ENCODE assay signal across 1 cellular context in the genomic region with DNA sequence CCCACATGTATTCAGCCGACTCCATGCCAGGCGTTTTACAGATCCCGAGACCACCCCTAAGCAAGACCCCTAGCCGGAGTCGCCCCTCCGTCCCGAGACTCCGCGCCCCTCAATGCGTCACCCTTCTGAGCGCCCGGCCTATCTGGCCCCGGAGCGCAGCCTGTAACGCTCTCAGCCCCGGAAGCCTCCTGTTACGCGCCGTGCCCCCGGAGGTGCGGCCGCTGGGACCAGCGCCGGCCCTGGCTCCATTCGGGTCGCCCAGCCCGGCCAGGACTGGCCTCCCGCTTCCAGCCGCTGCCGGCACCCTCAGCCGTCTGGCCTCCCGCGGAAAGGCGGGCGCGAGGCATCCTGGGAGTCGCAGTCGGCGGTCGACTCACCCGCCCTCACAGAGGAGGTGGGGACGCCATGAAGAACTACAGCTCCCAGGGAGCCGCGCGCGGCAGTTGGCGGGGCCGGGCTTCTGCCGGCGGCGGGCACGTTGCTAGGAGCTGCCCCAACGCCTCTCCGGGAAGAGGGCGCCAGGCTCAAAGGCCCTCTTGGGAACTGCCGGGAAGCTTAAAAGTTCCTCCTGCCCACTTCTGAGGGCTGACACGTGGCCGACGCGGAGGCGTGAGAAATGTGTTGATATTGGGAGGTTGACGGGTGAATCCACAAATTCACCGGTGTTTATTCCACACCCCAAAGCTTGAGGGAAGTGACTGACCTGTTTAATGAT.
TF ChIP-seq lines count a peak whose summit lies in the region.

A gene with protein sequence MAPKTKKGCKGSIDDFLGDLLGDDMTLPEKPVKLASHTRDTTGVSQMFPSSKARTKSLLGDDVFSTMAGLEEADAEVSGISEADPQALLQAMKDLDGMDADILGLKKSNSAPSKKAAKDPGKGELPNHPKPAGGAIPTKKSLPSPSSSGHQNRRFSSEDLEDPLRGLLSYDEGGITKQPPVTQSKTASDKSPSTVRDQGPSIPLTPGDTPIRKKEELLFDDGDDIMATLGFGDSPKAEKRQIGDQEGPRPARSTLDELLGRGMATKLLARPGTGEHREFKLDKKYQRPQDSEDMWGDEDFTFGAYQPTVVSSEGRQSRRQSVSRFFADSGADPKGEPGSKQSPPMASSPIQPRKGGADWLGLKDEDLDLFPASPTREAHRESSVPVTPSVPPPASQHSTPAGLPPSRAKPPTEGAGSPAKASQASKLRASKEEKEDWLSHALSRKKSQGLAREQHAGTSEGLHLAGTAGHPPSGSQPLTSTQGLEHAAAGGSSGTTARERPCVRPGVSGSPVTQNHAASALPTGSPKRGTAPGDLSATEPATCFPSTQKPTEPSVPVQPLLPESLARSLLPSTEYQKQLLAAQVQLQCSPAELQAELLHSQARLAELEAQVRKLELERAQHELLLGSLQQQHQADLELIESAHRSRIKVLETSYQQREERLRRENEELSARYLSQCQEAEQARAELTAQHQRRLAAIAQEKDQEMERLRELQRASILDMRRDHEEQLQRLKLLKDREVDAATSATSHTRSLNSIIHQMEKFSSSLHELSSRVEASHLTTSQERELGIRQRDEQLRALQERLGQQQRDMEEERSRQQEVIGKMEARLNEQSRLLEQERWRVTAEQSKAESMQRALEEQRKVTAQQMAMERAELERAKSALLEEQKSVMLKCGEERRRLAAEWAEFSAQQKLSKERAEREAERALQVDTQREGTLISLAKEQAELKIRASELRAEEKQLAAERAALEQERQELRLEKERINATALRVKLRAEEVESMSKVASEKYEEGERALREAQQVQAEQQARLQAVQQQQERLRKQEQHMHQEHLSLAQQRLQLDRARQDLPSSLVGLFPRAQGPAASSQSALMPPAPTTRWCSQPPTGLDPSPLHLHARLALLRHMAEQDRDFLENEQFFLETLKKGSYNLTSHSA (minus strand): TSS at position 316 of the 715 bp plus-strand sequence. CDS start 2,893 bp downstream, outside the sequence.

TF ChIP-seq in K562, 482 proteins besides CTCF, POLR2A, EP300 and RAD21 (continued from another document and continues in another):
- TF ChIP-seq, protein P1, sequence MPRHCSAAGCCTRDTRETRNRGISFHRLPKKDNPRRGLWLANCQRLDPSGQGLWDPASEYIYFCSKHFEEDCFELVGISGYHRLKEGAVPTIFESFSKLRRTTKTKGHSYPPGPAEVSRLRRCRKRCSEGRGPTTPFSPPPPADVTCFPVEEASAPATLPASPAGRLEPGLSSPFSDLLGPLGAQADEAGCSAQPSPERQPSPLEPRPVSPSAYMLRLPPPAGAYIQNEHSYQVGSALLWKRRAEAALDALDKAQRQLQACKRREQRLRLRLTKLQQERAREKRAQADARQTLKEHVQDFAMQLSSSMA (CRISPR knock-in tag; IDR thresholded peaks at IDR 0.05): 0 out of 2 replicates have a peak, but pooled peaks have one; percentile 21
- no peak for TF ChIP-seq KLF1 (tag; IDR thresholded peaks at IDR 0.05)
- TF ChIP-seq MEF2A (IDR thresholded peaks at IDR 0.05; ENCODE audit: control insufficient read depth, low read depth, low read length): no peak
- no peak for TF ChIP-seq ZNF41 (CRISPR knock-in tag; conservative IDR thresholded peaks at IDR 0.05)
- no peak for TF ChIP-seq HNRNPK (IDR thresholded peaks at IDR 0.05; ENCODE audit: low read depth, low read length, poor library complexity, severe bottlenecking)
- TF ChIP-seq MCM2 (IDR thresholded peaks at IDR 0.05; ENCODE audit: low read depth): no peak
- no peak for TF ChIP-seq HMG20B (CRISPR knock-in tag; IDR thresholded peaks at IDR 0.05)
- no peak for TF ChIP-seq XRCC5 (IDR thresholded peaks at IDR 0.05; ENCODE audit: low read depth, low read length)
- no peak for TF ChIP-seq HNRNPLL (IDR thresholded peaks at IDR 0.05; ENCODE audit: low read depth, low read length, poor library complexity, severe bottlenecking)
- TF ChIP-seq ZNF717 (CRISPR knock-in tag; IDR thresholded peaks at IDR 0.05): no peak
- TF ChIP-seq, protein P2, sequence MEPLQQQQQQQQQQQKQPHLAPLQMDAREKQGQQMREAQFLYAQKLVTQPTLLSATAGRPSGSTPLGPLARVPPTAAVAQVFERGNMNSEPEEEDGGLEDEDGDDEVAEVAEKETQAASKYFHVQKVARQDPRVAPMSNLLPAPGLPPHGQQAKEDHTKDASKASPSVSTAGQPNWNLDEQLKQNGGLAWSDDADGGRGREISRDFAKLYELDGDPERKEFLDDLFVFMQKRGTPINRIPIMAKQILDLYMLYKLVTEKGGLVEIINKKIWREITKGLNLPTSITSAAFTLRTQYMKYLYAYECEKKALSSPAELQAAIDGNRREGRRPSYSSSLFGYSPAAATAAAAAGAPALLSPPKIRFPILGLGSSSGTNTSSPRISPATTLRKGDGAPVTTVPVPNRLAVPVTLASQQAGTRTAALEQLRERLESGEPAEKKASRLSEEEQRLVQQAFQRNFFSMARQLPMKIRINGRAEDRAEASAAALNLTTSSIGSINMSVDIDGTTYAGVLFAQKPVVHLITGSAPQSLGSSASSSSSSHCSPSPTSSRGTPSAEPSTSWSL (CRISPR knock-in tag; IDR thresholded peaks at IDR 0.05; ENCODE audit: borderline replicate concordance): 0 out of 2 replicates have a peak, but pooled peaks have one; percentile 81
- peak; percentile 98 for TF ChIP-seq SUPT5H (IDR thresholded peaks at IDR 0.05)
- no peak for TF ChIP-seq TCFL5 (CRISPR knock-in tag; conservative IDR thresholded peaks at IDR 0.05)
- peak; percentile 50 for TF ChIP-seq LCOR (CRISPR knock-in tag; IDR thresholded peaks at IDR 0.05)
- TF ChIP-seq, protein P3, sequence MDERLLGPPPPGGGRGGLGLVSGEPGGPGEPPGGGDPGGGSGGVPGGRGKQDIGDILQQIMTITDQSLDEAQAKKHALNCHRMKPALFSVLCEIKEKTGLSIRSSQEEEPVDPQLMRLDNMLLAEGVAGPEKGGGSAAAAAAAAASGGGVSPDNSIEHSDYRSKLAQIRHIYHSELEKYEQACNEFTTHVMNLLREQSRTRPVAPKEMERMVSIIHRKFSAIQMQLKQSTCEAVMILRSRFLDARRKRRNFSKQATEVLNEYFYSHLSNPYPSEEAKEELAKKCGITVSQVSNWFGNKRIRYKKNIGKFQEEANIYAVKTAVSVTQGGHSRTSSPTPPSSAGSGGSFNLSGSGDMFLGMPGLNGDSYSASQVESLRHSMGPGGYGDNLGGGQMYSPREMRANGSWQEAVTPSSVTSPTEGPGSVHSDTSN (CRISPR knock-in tag; IDR thresholded peaks at IDR 0.05; ENCODE audit: low read depth): no peak
- TF ChIP-seq, protein P3 (tag; conservative IDR thresholded peaks at IDR 0.05; ENCODE audit: low read depth): no peak
- peak; percentile 80 for TF ChIP-seq CCNT2 (IDR thresholded peaks at IDR 0.05; ENCODE audit: borderline replicate concordance, extremely low read depth, insufficient read length, low read depth, low read length)
- no peak for TF ChIP-seq ARID1B (IDR thresholded peaks at IDR 0.05)
- TF ChIP-seq, protein P4, sequence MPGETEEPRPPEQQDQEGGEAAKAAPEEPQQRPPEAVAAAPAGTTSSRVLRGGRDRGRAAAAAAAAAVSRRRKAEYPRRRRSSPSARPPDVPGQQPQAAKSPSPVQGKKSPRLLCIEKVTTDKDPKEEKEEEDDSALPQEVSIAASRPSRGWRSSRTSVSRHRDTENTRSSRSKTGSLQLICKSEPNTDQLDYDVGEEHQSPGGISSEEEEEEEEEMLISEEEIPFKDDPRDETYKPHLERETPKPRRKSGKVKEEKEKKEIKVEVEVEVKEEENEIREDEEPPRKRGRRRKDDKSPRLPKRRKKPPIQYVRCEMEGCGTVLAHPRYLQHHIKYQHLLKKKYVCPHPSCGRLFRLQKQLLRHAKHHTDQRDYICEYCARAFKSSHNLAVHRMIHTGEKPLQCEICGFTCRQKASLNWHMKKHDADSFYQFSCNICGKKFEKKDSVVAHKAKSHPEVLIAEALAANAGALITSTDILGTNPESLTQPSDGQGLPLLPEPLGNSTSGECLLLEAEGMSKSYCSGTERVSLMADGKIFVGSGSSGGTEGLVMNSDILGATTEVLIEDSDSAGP (CRISPR knock-in tag; IDR thresholded peaks at IDR 0.05): no peak
- TF ChIP-seq ILK (tag; IDR thresholded peaks at IDR 0.05; ENCODE audit: borderline replicate concordance, low read depth): no peak
- TF ChIP-seq RBFOX2 (IDR thresholded peaks at IDR 0.05; ENCODE audit: low read depth, low read length): peak; percentile 97
- TF ChIP-seq, protein P5, sequence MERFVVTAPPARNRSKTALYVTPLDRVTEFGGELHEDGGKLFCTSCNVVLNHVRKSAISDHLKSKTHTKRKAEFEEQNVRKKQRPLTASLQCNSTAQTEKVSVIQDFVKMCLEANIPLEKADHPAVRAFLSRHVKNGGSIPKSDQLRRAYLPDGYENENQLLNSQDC (CRISPR knock-in tag; IDR thresholded peaks at IDR 0.05): no peak
- TF ChIP-seq SP2 (IDR thresholded peaks at IDR 0.05; ENCODE audit: extremely low read depth, low read depth, low read length, poor library complexity, severe bottlenecking): no peak
- no peak for TF ChIP-seq HOXB6 (CRISPR knock-in tag; IDR thresholded peaks at IDR 0.05; ENCODE audit: borderline replicate concordance)
- TF ChIP-seq YBX1 (IDR thresholded peaks at IDR 0.05): no peak
- TF ChIP-seq ZNF830 (CRISPR knock-in tag; IDR thresholded peaks at IDR 0.05): no peak
- TF ChIP-seq, protein P6, sequence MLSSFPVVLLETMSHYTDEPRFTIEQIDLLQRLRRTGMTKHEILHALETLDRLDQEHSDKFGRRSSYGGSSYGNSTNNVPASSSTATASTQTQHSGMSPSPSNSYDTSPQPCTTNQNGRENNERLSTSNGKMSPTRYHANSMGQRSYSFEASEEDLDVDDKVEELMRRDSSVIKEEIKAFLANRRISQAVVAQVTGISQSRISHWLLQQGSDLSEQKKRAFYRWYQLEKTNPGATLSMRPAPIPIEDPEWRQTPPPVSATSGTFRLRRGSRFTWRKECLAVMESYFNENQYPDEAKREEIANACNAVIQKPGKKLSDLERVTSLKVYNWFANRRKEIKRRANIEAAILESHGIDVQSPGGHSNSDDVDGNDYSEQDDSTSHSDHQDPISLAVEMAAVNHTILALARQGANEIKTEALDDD (IDR thresholded peaks at IDR 0.05): no peak
- TF ChIP-seq, protein P7, sequence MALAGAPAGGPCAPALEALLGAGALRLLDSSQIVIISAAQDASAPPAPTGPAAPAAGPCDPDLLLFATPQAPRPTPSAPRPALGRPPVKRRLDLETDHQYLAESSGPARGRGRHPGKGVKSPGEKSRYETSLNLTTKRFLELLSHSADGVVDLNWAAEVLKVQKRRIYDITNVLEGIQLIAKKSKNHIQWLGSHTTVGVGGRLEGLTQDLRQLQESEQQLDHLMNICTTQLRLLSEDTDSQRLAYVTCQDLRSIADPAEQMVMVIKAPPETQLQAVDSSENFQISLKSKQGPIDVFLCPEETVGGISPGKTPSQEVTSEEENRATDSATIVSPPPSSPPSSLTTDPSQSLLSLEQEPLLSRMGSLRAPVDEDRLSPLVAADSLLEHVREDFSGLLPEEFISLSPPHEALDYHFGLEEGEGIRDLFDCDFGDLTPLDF (CRISPR knock-in tag; IDR thresholded peaks at IDR 0.05): peak; percentile 94
- peak; percentile 100 for TF ChIP-seq POLR2G (IDR thresholded peaks at IDR 0.05; ENCODE audit: low read depth, low read length)
- no peak for TF ChIP-seq SNRNP70 (optimal IDR thresholded peaks at IDR 0.05; ENCODE audit: low read depth, low read length)
- TF ChIP-seq, protein P8, sequence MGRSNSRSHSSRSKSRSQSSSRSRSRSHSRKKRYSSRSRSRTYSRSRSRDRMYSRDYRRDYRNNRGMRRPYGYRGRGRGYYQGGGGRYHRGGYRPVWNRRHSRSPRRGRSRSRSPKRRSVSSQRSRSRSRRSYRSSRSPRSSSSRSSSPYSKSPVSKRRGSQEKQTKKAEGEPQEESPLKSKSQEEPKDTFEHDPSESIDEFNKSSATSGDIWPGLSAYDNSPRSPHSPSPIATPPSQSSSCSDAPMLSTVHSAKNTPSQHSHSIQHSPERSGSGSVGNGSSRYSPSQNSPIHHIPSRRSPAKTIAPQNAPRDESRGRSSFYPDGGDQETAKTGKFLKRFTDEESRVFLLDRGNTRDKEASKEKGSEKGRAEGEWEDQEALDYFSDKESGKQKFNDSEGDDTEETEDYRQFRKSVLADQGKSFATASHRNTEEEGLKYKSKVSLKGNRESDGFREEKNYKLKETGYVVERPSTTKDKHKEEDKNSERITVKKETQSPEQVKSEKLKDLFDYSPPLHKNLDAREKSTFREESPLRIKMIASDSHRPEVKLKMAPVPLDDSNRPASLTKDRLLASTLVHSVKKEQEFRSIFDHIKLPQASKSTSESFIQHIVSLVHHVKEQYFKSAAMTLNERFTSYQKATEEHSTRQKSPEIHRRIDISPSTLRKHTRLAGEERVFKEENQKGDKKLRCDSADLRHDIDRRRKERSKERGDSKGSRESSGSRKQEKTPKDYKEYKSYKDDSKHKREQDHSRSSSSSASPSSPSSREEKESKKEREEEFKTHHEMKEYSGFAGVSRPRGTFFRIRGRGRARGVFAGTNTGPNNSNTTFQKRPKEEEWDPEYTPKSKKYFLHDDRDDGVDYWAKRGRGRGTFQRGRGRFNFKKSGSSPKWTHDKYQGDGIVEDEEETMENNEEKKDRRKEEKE (IDR thresholded peaks at IDR 0.05; ENCODE audit: borderline replicate concordance in 1 of 2, control insufficient read depth in 1 of 2, low read depth in 2 of 2, low read length in 1 of 2): no peak
- TF ChIP-seq, protein P9, sequence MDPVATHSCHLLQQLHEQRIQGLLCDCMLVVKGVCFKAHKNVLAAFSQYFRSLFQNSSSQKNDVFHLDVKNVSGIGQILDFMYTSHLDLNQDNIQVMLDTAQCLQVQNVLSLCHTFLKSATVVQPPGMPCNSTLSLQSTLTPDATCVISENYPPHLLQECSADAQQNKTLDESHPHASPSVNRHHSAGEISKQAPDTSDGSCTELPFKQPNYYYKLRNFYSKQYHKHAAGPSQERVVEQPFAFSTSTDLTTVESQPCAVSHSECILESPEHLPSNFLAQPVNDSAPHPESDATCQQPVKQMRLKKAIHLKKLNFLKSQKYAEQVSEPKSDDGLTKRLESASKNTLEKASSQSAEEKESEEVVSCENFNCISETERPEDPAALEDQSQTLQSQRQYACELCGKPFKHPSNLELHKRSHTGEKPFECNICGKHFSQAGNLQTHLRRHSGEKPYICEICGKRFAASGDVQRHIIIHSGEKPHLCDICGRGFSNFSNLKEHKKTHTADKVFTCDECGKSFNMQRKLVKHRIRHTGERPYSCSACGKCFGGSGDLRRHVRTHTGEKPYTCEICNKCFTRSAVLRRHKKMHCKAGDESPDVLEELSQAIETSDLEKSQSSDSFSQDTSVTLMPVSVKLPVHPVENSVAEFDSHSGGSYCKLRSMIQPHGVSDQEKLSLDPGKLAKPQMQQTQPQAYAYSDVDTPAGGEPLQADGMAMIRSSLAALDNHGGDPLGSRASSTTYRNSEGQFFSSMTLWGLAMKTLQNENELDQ (CRISPR knock-in tag; IDR thresholded peaks at IDR 0.05; ENCODE audit: borderline replicate concordance): no peak
- peak; percentile 87 for TF ChIP-seq GTF2F1 (IDR thresholded peaks at IDR 0.05; ENCODE audit: low read depth, low read length)
- no peak for TF ChIP-seq RBM14 (IDR thresholded peaks at IDR 0.05; ENCODE audit: borderline replicate concordance, insufficient read depth, low read depth, low read length)
- TF ChIP-seq PTBP1 (IDR thresholded peaks at IDR 0.05; ENCODE audit: low read depth, low read length): no peak
- no peak for TF ChIP-seq HDAC3 (IDR thresholded peaks at IDR 0.05; ENCODE audit: borderline replicate concordance, partially characterized antibody)
- TF ChIP-seq ARID2 (IDR thresholded peaks at IDR 0.05): no peak
